In the genomic region with DNA sequence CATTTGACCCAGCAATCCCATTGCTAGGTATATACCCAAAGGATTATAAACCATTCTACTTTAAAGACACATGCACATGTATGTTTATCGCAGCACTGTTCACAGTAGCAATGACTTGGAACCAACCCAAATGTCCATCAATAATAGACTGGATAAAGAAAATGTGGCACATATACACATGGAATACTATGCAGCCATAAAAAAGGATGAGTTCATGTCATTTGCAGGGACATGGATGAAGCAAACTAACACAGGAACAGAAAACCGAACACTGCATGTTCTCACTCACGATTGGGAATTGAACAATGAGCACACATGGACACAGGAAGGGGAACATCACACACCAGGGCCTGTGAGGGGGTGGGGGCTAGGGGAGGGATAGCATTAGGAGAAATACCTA, we compare ENCODE assay signal across 5 cellular contexts. TPM values are rescaled to one million over a fixed set of nuclear protein-coding genes. Genes with fewer than 3 reads are reported as not detected.
"Had no signal": no experiment of that assay in that cellular context is flagged by ENCODE, and none has a peak within 500 bp of the region (broad histone marks: within the 10 kb centered on the region; RNA-seq: fewer than 3 reads in every experiment).

No MANE protein-coding gene starts in this region.

RNA-seq across cellular contexts. Expression of gene KBTBD12, which starts 8.4 kb away (rescaled TPM):
- total RNA-seq: HepG2, HT-29, HT1080, IMR-90 had no signal
- polyA plus RNA-seq: HepG2, IgD-negative memory B cell, IMR-90 had no signal
